Comparison of ENCODE assay signal across 1 cellular context in the genomic region with DNA sequence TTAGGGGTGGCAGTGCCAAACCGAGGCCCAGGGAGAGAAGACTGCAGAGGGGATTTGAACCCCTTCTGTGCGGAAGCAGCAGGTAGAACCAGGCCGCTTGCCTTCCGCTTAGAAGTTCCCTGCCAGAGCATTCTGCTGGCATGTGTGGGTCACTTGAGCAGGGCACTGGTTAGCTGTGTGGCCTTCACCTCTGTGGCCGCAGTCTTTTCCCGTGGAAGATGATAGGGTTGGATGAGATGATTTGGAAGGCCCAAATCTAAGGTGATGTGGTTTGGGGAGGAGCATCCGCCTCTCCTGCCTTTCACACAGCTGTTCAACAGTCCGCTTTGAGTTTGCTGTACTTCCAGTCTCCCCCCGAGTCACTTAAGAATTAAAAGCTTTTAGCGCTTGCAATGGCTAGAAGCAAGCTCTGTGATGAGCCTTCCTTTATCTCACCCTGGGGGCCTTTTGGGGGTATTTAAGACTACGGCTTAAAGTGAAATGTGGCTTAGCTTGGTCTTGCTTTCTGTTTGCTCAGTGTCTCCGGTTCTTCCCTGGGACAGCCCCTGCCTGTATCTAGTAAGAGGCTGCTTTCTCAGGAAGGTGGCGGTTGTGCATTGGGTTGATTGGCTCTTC.
TF ChIP-seq lines count a peak whose summit lies in the region.

No MANE protein-coding gene starts in this region.

TF ChIP-seq in WTC11, 78 proteins besides CTCF, POLR2A, EP300 and RAD21 (continued from another document):
- TF ChIP-seq, protein P1, sequence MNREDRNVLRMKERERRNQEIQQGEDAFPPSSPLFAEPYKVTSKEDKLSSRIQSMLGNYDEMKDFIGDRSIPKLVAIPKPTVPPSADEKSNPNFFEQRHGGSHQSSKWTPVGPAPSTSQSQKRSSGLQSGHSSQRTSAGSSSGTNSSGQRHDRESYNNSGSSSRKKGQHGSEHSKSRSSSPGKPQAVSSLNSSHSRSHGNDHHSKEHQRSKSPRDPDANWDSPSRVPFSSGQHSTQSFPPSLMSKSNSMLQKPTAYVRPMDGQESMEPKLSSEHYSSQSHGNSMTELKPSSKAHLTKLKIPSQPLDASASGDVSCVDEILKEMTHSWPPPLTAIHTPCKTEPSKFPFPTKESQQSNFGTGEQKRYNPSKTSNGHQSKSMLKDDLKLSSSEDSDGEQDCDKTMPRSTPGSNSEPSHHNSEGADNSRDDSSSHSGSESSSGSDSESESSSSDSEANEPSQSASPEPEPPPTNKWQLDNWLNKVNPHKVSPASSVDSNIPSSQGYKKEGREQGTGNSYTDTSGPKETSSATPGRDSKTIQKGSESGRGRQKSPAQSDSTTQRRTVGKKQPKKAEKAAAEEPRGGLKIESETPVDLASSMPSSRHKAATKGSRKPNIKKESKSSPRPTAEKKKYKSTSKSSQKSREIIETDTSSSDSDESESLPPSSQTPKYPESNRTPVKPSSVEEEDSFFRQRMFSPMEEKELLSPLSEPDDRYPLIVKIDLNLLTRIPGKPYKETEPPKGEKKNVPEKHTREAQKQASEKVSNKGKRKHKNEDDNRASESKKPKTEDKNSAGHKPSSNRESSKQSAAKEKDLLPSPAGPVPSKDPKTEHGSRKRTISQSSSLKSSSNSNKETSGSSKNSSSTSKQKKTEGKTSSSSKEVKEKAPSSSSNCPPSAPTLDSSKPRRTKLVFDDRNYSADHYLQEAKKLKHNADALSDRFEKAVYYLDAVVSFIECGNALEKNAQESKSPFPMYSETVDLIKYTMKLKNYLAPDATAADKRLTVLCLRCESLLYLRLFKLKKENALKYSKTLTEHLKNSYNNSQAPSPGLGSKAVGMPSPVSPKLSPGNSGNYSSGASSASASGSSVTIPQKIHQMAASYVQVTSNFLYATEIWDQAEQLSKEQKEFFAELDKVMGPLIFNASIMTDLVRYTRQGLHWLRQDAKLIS (CRISPR knock-in tag; IDR thresholded peaks at IDR 0.05; ENCODE audit: borderline replicate concordance): no peak
- TF ChIP-seq CREB1 (CRISPR knock-in tag; IDR thresholded peaks at IDR 0.05): no peak
- TF ChIP-seq, protein P2, sequence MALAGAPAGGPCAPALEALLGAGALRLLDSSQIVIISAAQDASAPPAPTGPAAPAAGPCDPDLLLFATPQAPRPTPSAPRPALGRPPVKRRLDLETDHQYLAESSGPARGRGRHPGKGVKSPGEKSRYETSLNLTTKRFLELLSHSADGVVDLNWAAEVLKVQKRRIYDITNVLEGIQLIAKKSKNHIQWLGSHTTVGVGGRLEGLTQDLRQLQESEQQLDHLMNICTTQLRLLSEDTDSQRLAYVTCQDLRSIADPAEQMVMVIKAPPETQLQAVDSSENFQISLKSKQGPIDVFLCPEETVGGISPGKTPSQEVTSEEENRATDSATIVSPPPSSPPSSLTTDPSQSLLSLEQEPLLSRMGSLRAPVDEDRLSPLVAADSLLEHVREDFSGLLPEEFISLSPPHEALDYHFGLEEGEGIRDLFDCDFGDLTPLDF (CRISPR knock-in tag; IDR thresholded peaks at IDR 0.05): no peak
- TF ChIP-seq, protein P3, sequence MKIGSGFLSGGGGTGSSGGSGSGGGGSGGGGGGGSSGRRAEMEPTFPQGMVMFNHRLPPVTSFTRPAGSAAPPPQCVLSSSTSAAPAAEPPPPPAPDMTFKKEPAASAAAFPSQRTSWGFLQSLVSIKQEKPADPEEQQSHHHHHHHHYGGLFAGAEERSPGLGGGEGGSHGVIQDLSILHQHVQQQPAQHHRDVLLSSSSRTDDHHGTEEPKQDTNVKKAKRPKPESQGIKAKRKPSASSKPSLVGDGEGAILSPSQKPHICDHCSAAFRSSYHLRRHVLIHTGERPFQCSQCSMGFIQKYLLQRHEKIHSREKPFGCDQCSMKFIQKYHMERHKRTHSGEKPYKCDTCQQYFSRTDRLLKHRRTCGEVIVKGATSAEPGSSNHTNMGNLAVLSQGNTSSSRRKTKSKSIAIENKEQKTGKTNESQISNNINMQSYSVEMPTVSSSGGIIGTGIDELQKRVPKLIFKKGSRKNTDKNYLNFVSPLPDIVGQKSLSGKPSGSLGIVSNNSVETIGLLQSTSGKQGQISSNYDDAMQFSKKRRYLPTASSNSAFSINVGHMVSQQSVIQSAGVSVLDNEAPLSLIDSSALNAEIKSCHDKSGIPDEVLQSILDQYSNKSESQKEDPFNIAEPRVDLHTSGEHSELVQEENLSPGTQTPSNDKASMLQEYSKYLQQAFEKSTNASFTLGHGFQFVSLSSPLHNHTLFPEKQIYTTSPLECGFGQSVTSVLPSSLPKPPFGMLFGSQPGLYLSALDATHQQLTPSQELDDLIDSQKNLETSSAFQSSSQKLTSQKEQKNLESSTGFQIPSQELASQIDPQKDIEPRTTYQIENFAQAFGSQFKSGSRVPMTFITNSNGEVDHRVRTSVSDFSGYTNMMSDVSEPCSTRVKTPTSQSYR (CRISPR knock-in tag; IDR thresholded peaks at IDR 0.05): no peak
- TF ChIP-seq, protein P4, sequence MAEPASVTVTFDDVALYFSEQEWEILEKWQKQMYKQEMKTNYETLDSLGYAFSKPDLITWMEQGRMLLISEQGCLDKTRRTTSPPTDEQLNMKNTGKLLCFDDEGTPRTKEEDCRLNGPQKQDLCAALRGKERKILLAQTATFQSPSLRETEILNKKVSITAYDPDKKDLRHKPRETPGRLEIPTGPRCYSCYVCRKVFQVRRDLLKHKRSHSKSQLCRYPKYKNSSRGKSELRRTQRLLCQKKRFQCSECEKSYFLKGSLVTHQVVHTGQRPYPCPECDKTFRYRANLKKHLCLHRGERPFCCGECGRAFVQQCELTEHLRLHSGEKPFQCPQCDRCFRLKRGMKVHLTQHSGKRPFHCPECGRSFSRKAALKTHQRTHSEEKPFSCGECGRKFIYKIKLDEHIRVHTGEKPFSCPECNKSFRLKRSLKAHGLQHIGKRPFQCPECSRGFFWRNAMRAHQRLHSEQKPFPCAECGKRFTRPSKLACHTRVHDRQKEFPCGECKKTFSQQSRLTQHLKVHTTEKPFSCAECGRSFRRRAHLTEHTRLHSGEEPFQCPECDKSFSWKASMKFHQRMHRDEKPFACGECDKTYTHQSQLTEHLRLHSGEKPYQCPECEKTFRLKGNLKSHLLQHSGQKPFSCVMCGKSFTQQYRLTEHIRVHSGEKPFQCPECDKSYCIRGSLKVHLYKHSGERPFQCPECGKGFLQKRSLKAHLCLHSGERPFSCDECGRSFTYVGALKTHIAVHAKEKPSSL (CRISPR knock-in tag; conservative IDR thresholded peaks at IDR 0.05): no peak
TF ChIP-seq in WTC11: peak in this region for 0.
